1 cellular context compared by ENCODE assay signal in the genomic region with DNA sequence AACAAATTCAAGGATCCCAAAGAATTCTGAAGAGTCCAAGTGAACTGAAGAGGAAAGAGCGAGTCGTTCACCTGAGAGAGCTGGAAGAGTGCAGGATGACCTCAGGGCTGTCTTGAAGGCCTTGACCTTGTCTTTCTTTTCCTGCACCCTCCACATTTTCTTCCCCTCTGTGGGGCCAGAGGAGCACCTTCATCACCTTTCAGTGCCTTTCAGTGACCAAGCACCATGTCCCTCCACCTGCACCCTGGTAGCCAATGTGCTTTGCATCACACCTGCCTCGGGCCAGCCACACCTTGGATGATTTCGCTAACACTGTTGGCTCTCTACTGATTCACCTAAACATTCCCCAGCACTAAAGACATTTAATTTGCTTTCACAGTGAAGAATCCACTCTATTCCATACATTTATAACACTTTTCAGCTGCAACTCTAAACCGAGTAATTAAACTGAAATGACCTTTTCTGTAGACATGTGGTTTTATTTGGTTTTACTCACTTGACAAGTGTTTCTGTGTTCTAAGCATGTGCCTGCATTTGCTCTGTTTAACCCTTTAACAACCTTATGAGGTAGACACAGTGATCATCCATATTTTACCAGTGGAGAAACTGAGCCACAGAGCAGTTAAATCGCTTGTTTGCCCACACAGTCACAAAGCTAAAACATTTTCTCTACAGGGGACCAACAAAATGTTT.
TF ChIP-seq lines count a peak whose summit lies in the region.

No MANE protein-coding gene starts in this region.

TF ChIP-seq in SK-N-SH, 30 proteins besides CTCF, POLR2A, EP300 and RAD21 (continued from another document):
- TF ChIP-seq, protein P1, sequence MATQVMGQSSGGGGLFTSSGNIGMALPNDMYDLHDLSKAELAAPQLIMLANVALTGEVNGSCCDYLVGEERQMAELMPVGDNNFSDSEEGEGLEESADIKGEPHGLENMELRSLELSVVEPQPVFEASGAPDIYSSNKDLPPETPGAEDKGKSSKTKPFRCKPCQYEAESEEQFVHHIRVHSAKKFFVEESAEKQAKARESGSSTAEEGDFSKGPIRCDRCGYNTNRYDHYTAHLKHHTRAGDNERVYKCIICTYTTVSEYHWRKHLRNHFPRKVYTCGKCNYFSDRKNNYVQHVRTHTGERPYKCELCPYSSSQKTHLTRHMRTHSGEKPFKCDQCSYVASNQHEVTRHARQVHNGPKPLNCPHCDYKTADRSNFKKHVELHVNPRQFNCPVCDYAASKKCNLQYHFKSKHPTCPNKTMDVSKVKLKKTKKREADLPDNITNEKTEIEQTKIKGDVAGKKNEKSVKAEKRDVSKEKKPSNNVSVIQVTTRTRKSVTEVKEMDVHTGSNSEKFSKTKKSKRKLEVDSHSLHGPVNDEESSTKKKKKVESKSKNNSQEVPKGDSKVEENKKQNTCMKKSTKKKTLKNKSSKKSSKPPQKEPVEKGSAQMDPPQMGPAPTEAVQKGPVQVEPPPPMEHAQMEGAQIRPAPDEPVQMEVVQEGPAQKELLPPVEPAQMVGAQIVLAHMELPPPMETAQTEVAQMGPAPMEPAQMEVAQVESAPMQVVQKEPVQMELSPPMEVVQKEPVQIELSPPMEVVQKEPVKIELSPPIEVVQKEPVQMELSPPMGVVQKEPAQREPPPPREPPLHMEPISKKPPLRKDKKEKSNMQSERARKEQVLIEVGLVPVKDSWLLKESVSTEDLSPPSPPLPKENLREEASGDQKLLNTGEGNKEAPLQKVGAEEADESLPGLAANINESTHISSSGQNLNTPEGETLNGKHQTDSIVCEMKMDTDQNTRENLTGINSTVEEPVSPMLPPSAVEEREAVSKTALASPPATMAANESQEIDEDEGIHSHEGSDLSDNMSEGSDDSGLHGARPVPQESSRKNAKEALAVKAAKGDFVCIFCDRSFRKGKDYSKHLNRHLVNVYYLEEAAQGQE (IDR thresholded peaks at IDR 0.05; ENCODE audit: low read depth, low read length) = no peak
- TF ChIP-seq, protein P2, sequence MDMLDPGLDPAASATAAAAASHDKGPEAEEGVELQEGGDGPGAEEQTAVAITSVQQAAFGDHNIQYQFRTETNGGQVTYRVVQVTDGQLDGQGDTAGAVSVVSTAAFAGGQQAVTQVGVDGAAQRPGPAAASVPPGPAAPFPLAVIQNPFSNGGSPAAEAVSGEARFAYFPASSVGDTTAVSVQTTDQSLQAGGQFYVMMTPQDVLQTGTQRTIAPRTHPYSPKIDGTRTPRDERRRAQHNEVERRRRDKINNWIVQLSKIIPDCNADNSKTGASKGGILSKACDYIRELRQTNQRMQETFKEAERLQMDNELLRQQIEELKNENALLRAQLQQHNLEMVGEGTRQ (IDR thresholded peaks at IDR 0.05; ENCODE audit: borderline replicate concordance, low read depth, low read length) = no peak
- no peak for TF ChIP-seq TCF12 (IDR thresholded peaks at IDR 0.05)
